7 cellular contexts compared by ENCODE assay signal in genomic region chr11:67261942-67262681, GRCh38. TPM values are rescaled to one million over a fixed set of nuclear protein-coding genes. Genes with fewer than 3 reads are reported as not detected.
DNase-seq lines count a peak whose midpoint lies in the region; ATAC-seq and TF ChIP-seq lines count a peak whose summit lies in the region.

No MANE protein-coding gene starts in this region.

- peak overlapping the region; percentile 79 for H3K4me3 Mint-ChIP-seq in HFFc6

- peaks cover 2% of the 10 kb centered on the region; the same call in 1 of the 2 replicates for H3K36me3 Mint-ChIP-seq in HFFc6 (ENCODE audit: low read depth)

- H3K27me3 ChIP-seq in foreskin keratinocyte (no peaks in the 10 kb centered on the region), skeletal muscle satellite cell (ENCODE audit: control insufficient read depth, insufficient read depth, low read length) (no peaks in the 10 kb centered on the region)

- peaks cover 7% of the 10 kb centered on the region for H3K36me3 ChIP-seq in skeletal muscle satellite cell (ENCODE audit: insufficient read depth, low read length)

- H3K9me3 ChIP-seq in skeletal muscle satellite cell (replicated peaks; ENCODE audit: low read length) = no peaks in the 10 kb centered on the region

- ATAC-seq in foreskin keratinocyte = peak; percentile 4
- no peak for ATAC-seq in HG03045 (IDR thresholded peaks at IDR 0.05; ENCODE audit: unreplicated experiment)

- H3K27me3 Mint-ChIP-seq in HFFc6 (ENCODE audit: insufficient read depth) = no peaks in the 10 kb centered on the region; the same call in none of the 2 replicates

- H3K4me1 Mint-ChIP-seq in HFFc6 (ENCODE audit: low read depth) = peaks cover 48% of the 10 kb centered on the region

- no peak overlapping the region for H3K4me3 ChIP-seq in skeletal muscle satellite cell (ENCODE audit: low read length)

- H3K9me3 Mint-ChIP-seq in HFFc6 = peaks cover 4% of the 10 kb centered on the region; the same call in 1 of the 2 replicates

- H3K4me1 ChIP-seq in foreskin keratinocyte = peaks cover 22% of the 10 kb centered on the region
- peaks cover 20% of the 10 kb centered on the region for H3K4me1 ChIP-seq in skeletal muscle satellite cell (ENCODE audit: control insufficient read depth, insufficient read depth, low read length)

- DNase-seq in HFFc6 = no peak
- DNase-seq in SK-N-DZ (ENCODE audit: low spot score) = peak; percentile 36
- DNase-seq in foreskin keratinocyte = peak in 1 of 2 donors; percentile 44
- no peak for DNase-seq in ecto neural progenitor cell (ENCODE audit: low spot score)
- no peak for DNase-seq in RKO (ENCODE audit: low spot score)

- H3K9ac ChIP-seq in skeletal muscle satellite cell (ENCODE audit: low read depth, low read length) = no peak overlapping the region

- peak overlapping the region; percentile 64 for H3K4me2 ChIP-seq in skeletal muscle satellite cell (ENCODE audit: low read length)

- peak overlapping the region; percentile 87 for H3K27ac Mint-ChIP-seq in HFFc6

- TF ChIP-seq CTCF in HFFc6 (IDR thresholded peaks at IDR 0.05) (no peak), foreskin keratinocyte (conservative IDR thresholded peaks at IDR 0.05) (no peak)

- H3K27ac ChIP-seq in foreskin keratinocyte = no peak overlapping the region

RNA-seq across cellular contexts. Expression of gene GRK2, which starts 4.2 kb away (rescaled TPM):
- 10 to 100 TPM; 26.2 to 35.5 (median 32.1) TPM for total RNA-seq in HFFc6 (2021; fragmentation: NEBNext Ultra II Directional; extraction: Animal tissue kit (Norgen Biotek cat#: 25700))
- 63.4 and 72.0 TPM in 2 replicates for polyA plus RNA-seq in SK-N-DZ (2014; cell fraction: cytosol; rRNA removed)
- 95.3 and 97.5 TPM in 2 replicates for polyA plus RNA-seq in SK-N-DZ (2014; cell fraction: nucleus; rRNA removed)
- total RNA-seq in foreskin keratinocyte = 34.3 and 36.5 TPM in 2 replicates
- 29.2 and 31.4 TPM in 2 replicates for polyA plus RNA-seq in foreskin keratinocyte
- 26.6 and 33.0 TPM in 2 replicates for total RNA-seq in skeletal muscle satellite cell (2012; rRNA removed)

RNA-seq across cellular contexts. Expression of gene ANKRD13D, which starts 27.0 kb away (rescaled TPM):
- total RNA-seq in HFFc6 (2021; fragmentation: NEBNext Ultra II Directional; extraction: Animal tissue kit (Norgen Biotek cat#: 25700)) = 10 to 100 TPM; 24.7 to 34.6 (median 26.4) TPM
- 21.1 and 25.4 TPM in 2 replicates for polyA plus RNA-seq in SK-N-DZ (2014; cell fraction: cytosol; rRNA removed)
- 91.5 and 113 TPM in 2 replicates for polyA plus RNA-seq in SK-N-DZ (2014; cell fraction: nucleus; rRNA removed)
- total RNA-seq in foreskin keratinocyte = 28.8 and 29.2 TPM in 2 replicates
- polyA plus RNA-seq in foreskin keratinocyte = 25.3 and 26.1 TPM in 2 replicates
- 29.1 and 29.4 TPM in 2 replicates for total RNA-seq in skeletal muscle satellite cell (2012; rRNA removed)

RNA-seq across cellular contexts. Expression of gene SSH3, which starts 41.2 kb away (rescaled TPM):
- total RNA-seq in HFFc6 (2021; fragmentation: NEBNext Ultra II Directional; extraction: Animal tissue kit (Norgen Biotek cat#: 25700)) = 10 to 100 TPM; 17.0 to 28.7 (median 22.6) TPM
- 0.24 and 0.29 TPM in 2 replicates for polyA plus RNA-seq in SK-N-DZ (2014; cell fraction: cytosol; rRNA removed)
- polyA plus RNA-seq in SK-N-DZ (2014; cell fraction: nucleus; rRNA removed) = 3.8 and 14.4 TPM in 2 replicates
- 27.7 and 31.0 TPM in 2 replicates for total RNA-seq in foreskin keratinocyte
- 27.8 and 30.2 TPM in 2 replicates for polyA plus RNA-seq in foreskin keratinocyte
- 8.5 and 14.7 TPM in 2 replicates for total RNA-seq in skeletal muscle satellite cell (2012; rRNA removed)
